31 cellular contexts compared by ENCODE assay signal in the genomic region with DNA sequence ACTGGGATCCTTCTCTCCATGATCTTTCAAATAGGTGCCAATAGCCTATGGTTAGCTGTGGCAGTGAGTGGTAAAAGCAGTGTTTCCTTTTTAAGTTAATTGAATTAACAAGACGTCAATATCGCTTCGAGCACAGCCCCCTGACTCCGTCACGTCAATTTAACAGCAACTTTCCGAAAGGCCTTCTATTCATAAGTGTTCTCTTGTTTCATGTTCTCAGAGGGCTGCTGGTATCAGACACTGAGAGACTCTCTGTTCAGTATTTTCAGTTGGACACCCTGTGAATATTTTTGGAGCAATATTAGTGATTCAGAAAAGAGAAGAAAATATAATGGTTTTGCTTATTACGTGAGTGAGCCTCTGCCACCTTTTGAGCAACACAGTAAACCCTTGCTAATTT.
"Had no signal": no experiment of that assay in that cellular context is flagged by ENCODE, and none has a peak within 500 bp of the region (broad histone marks: within the 10 kb centered on the region; RNA-seq: fewer than 3 reads in every experiment).

No MANE protein-coding gene starts in this region.

- H3K36me3 Mint-ChIP-seq: activated naive CD4-positive, alpha-beta T cell treated with anti-CD3 and anti-CD28 coated beads, Interleukin-2, amount 50 U/mL, for 24 hours; activated naive CD8-positive, alpha-beta T cell treated with anti-CD3 and anti-CD28 coated beads for 36 hours had no signal

- H3K27ac Mint-ChIP-seq: activated B cell treated with CpG ODN at 0.5 μM for 24 hours; activated CD8-positive, alpha-beta T cell treated with anti-CD3 and anti-CD28 coated beads for 36 hours; activated naive CD4-positive, alpha-beta T cell treated with anti-CD3 and anti-CD28 coated beads for 36 hours; activated naive CD4-positive, alpha-beta T cell treated with anti-CD3 and anti-CD28 coated beads, Interleukin-2, amount 50 U/mL, for 24 hours; activated naive CD8-positive, alpha-beta T cell treated with anti-CD3 and anti-CD28 coated beads for 36 hours; activated naive CD8-positive, alpha-beta T cell treated with anti-CD3 and anti-CD28 coated beads, Interleukin-2, amount 50 U/mL, for 24 hours; activated T-helper 1 cell treated with anti-CD3 and anti-CD28 coated beads, Interleukin-12 subunit alpha, Interleukin-12 subunit beta, Interleukin-2, Interleukin-4 antibody, amounts not matched to agents 30 ng/mL and 10 ng/mL and 1 ng/mL, durations not matched to agents 14 hours and 24 hours and 36 hours; activated T-helper 2 cell treated with anti-CD3 and anti-CD28 coated beads, Interferon-gamma antibody, Interleukin-2, Interleukin-4, amounts not matched to agents 10 μg/mL and 5 μg/mL and 100 μg/mL, durations not matched to agents 14 hours and 24 hours and 36 hours; effector memory CD8-positive, alpha-beta T cell; T-helper 17 cell; T-helper 2 cell treated with Interferon-gamma antibody and Interleukin-4, amounts not matched to agents 5 μg/mL and 100 μg/mL, for 36 hours had no signal

- H3K27me3 Mint-ChIP-seq: activated B cell treated with CpG ODN at 0.5 μM for 24 hours; activated CD8-positive, alpha-beta T cell treated with anti-CD3 and anti-CD28 coated beads for 36 hours; activated naive CD8-positive, alpha-beta T cell treated with anti-CD3 and anti-CD28 coated beads, Interleukin-2, amount 50 U/mL, for 24 hours had no signal

- H3K4me3 Mint-ChIP-seq: activated B cell treated with CpG ODN at 0.5 μM for 24 hours; activated CD8-positive, alpha-beta T cell treated with anti-CD3 and anti-CD28 coated beads for 36 hours; activated naive CD4-positive, alpha-beta T cell treated with anti-CD3 and anti-CD28 coated beads for 36 hours; activated naive CD4-positive, alpha-beta T cell treated with anti-CD3 and anti-CD28 coated beads, Interleukin-2, amount 50 U/mL, for 24 hours; activated naive CD8-positive, alpha-beta T cell treated with anti-CD3 and anti-CD28 coated beads for 36 hours; activated naive CD8-positive, alpha-beta T cell treated with anti-CD3 and anti-CD28 coated beads, Interleukin-2, amount 50 U/mL, for 24 hours; activated T-cell treated with anti-CD3 and anti-CD28 coated beads, Interleukin-2, amount 50 U/mL, for 4 hours; activated T-helper 1 cell treated with anti-CD3 and anti-CD28 coated beads, Interleukin-12 subunit alpha, Interleukin-12 subunit beta, Interleukin-2, Interleukin-4 antibody, amounts not matched to agents 30 ng/mL and 10 ng/mL and 1 ng/mL, durations not matched to agents 14 hours and 24 hours and 36 hours; effector memory CD8-positive, alpha-beta T cell; T-helper 17 cell; T-helper 2 cell treated with Interferon-gamma antibody and Interleukin-4, amounts not matched to agents 5 μg/mL and 100 μg/mL, for 36 hours had no signal

- H3K4me1 Mint-ChIP-seq: activated B cell treated with CpG ODN at 0.5 μM for 24 hours; activated naive CD4-positive, alpha-beta T cell treated with anti-CD3 and anti-CD28 coated beads, Interleukin-2, amount 50 U/mL, for 24 hours; activated naive CD8-positive, alpha-beta T cell treated with anti-CD3 and anti-CD28 coated beads for 36 hours; activated naive CD8-positive, alpha-beta T cell treated with anti-CD3 and anti-CD28 coated beads, Interleukin-2, amount 50 U/mL, for 24 hours; T-helper 17 cell had no signal

- DNase-seq: activated B cell treated with CpG ODN at 0.5 μM for 24 hours; activated CD4-positive, alpha-beta T cell treated with anti-CD3 and anti-CD28 coated beads for 48 hours; activated CD4-positive, alpha-beta T cell treated with anti-CD3 and anti-CD28 coated beads, Interleukin-2, amount 50 U/mL, for 1 hour; activated CD4-positive, alpha-beta T cell treated with anti-CD3 and anti-CD28 coated beads, Interleukin-2, amount 50 U/mL, for 48 hours; activated CD8-positive, alpha-beta memory T cell treated with anti-CD3 and anti-CD28 coated beads for 24 hours; activated CD8-positive, alpha-beta T cell treated with anti-CD3 and anti-CD28 coated beads for 36 hours; activated effector memory CD4-positive, alpha-beta T cell treated with anti-CD3 and anti-CD28 coated beads, Interleukin-2, amount 50 U/mL, for 16 hours; activated naive CD4-positive, alpha-beta T cell treated with anti-CD3 and anti-CD28 coated beads for 36 hours; activated naive CD8-positive, alpha-beta T cell treated with anti-CD3 and anti-CD28 coated beads for 36 hours; activated naive CD8-positive, alpha-beta T cell treated with anti-CD3 and anti-CD28 coated beads, Interleukin-2, amount 50 U/mL, for 24 hours; activated T-cell treated with anti-CD3 and anti-CD28 coated beads, Interleukin-2, amount 50 U/mL, for 4 hours; adrenal gland; amygdala; aorta; body of pancreas; caudate nucleus; cortex of kidney; dermis blood vessel endothelial cell; effector CD4-positive, alpha-beta T cell; effector memory CD8-positive, alpha-beta T cell; esophagus squamous epithelium; gastrocnemius medialis; T-helper 1 cell; T-helper 17 cell; T1000; WERI-Rb-1 had no signal

- ATAC-seq: activated CD4-positive, CD25-positive, alpha-beta regulatory T cell treated with anti-CD3 and anti-CD28 coated beads, Interleukin-2, amount 50 U/mL, for 24 hours; activated CD8-positive, alpha-beta T cell treated with anti-CD3 and anti-CD28 coated beads for 36 hours; activated naive CD8-positive, alpha-beta T cell treated with anti-CD3 and anti-CD28 coated beads, Interleukin-2, amount 50 U/mL, for 24 hours; activated T-cell treated with anti-CD3 and anti-CD28 coated beads, Interleukin-2, amount 50 U/mL, for 4 hours; body of pancreas; effector memory CD8-positive, alpha-beta T cell; gastrocnemius medialis; T-helper 17 cell had no signal

- H3K9me3 Mint-ChIP-seq: activated B cell treated with CpG ODN at 0.5 μM for 24 hours; activated CD8-positive, alpha-beta T cell treated with anti-CD3 and anti-CD28 coated beads for 36 hours; activated naive CD4-positive, alpha-beta T cell treated with anti-CD3 and anti-CD28 coated beads for 36 hours; activated naive CD4-positive, alpha-beta T cell treated with anti-CD3 and anti-CD28 coated beads, Interleukin-2, amount 50 U/mL, for 24 hours; activated naive CD8-positive, alpha-beta T cell treated with anti-CD3 and anti-CD28 coated beads for 36 hours; activated naive CD8-positive, alpha-beta T cell treated with anti-CD3 and anti-CD28 coated beads, Interleukin-2, amount 50 U/mL, for 24 hours; activated T-cell treated with anti-CD3 and anti-CD28 coated beads, Interleukin-2, amount 50 U/mL, for 4 hours; activated T-helper 1 cell treated with anti-CD3 and anti-CD28 coated beads, Interleukin-12 subunit alpha, Interleukin-12 subunit beta, Interleukin-2, Interleukin-4 antibody, amounts not matched to agents 30 ng/mL and 10 ng/mL and 1 ng/mL, durations not matched to agents 14 hours and 24 hours and 36 hours; activated T-helper 2 cell treated with anti-CD3 and anti-CD28 coated beads, Interferon-gamma antibody, Interleukin-2, Interleukin-4, amounts not matched to agents 10 μg/mL and 5 μg/mL and 100 μg/mL, durations not matched to agents 14 hours and 24 hours and 36 hours; effector memory CD8-positive, alpha-beta T cell; T-helper 2 cell treated with Interferon-gamma antibody and Interleukin-4, amounts not matched to agents 5 μg/mL and 100 μg/mL, for 36 hours had no signal
